10 cellular contexts compared by ENCODE assay signal in genomic region chr10:23294638-23295247, GRCh38. TPM values are rescaled to one million over a fixed set of nuclear protein-coding genes. Genes with fewer than 3 reads are reported as not detected.
DNase-seq lines count a peak whose midpoint lies in the region; ATAC-seq, FAIRE-seq and TF ChIP-seq lines count a peak whose summit lies in the region.
"Had no signal": no experiment of that assay in that cellular context is flagged by ENCODE, and none has a peak within 500 bp of the region (broad histone marks: within the 10 kb centered on the region; RNA-seq: fewer than 3 reads in every experiment).

No MANE protein-coding gene starts in this region.

- H3K79me2 ChIP-seq in DND-41 (ENCODE audit: insufficient read depth, low read length) = no peaks in the 10 kb centered on the region

- no peak overlapping the region for H3K27ac ChIP-seq in DND-41 (ENCODE audit: low read length)

- no peaks in the 10 kb centered on the region for H4K20me1 ChIP-seq in DND-41 (ENCODE audit: insufficient read depth, low read length)

- H3K4me1 ChIP-seq in DND-41 (ENCODE audit: insufficient read depth, low read length) = no peaks in the 10 kb centered on the region

- TF ChIP-seq CTCF in DND-41 (IDR thresholded peaks at IDR 0.05; ENCODE audit: borderline replicate concordance, extremely low read depth, low read length, poor library complexity, severe bottlenecking) = peak; percentile 61
- peak; percentile 66 for TF ChIP-seq CTCF in LNCAP (IDR thresholded peaks at IDR 0.05)
- peak; percentile 15 for TF ChIP-seq CTCF in bronchial epithelial cell (IDR thresholded peaks at IDR 0.05; ENCODE audit: insufficient read depth, low read length, severe bottlenecking)

- FAIRE-seq in bronchial epithelial cell (lab: Jason Lieb, UNC) = no peak

- H3K9ac ChIP-seq in DND-41 (ENCODE audit: low read depth, low read length) = no peak overlapping the region

- H3K4me3 ChIP-seq in DND-41 (ENCODE audit: low read depth in 1 of 2, low read length in 2 of 2) (no peak overlapping the region), bronchial epithelial cell (ENCODE audit: low read depth, low read length) (no peak overlapping the region), MG63 (no peak overlapping the region)

- ATAC-seq in DND-41 (ENCODE audit: insufficient read depth, low read depth) (no peak), HG03159 (IDR thresholded peaks at IDR 0.05; ENCODE audit: unreplicated experiment) (no peak)

- no peaks in the 10 kb centered on the region for H3K36me3 ChIP-seq in DND-41 (ENCODE audit: insufficient read depth, low read length)
- H3K36me3 ChIP-seq in bronchial epithelial cell (ENCODE audit: control insufficient read depth, insufficient read depth, low read length) = no peaks in the 10 kb centered on the region
- H3K36me3 ChIP-seq in MG63 = no peaks in the 10 kb centered on the region

- no peaks in the 10 kb centered on the region for H3K9me3 ChIP-seq in DND-41 (ENCODE audit: insufficient read depth, low read length, severe bottlenecking)
- no peaks in the 10 kb centered on the region for H3K9me3 ChIP-seq in MG63

- H2AFZ ChIP-seq in DND-41 (ENCODE audit: low read depth, low read length) = no peak overlapping the region

- H3K27me3 ChIP-seq in DND-41 (ENCODE audit: insufficient read depth, low read length, poor library complexity) (peaks cover 9% of the 10 kb centered on the region), bronchial epithelial cell (ENCODE audit: control insufficient read depth, insufficient read depth, low read length) (no peaks in the 10 kb centered on the region), MG63 (peaks cover 8% of the 10 kb centered on the region)

- DNase-seq in DND-41 (no peak), bronchial epithelial cell (ENCODE audit: low read depth) (peak; percentile 23), midbrain (lab: John Stamatoyannopoulos, UW) (peak; percentile 22), NCI-H446 (lab: John Stamatoyannopoulos, UW) (no peak), MG63 (no peak)
- no peak for DNase-seq in activated CD8-positive, alpha-beta memory T cell treated with anti-CD3 and anti-CD28 coated beads, Interleukin-2, amount 50 U/mL, for 4 hours
- DNase-seq: naive B cell, NCI-H2107 had no signal

- no peak overlapping the region for H3K4me2 ChIP-seq in DND-41 (ENCODE audit: insufficient read depth, low read length)

RNA-seq across cellular contexts. Expression of gene C10orf67, which starts 49.9 kb away (rescaled TPM):
- total RNA-seq in bronchial epithelial cell = 0.26 TPM in 1 of 2 replicates, not detected in the other
- not detected in 2 replicates for total RNA-seq in MG63 (2014; rRNA removed; shearing (Covaris generic); ENCODE audit: low replicate concordance)

Comparison
In these comparisons a context has a peak if more than half of its experiments do, and no peak if none do; other contexts are left out.
1. DNase-seq: peak in bronchial epithelial cell (single experiment) and midbrain (single experiment); none in DND-41 (single experiment), NCI-H446 (0 of 2), activated CD8-positive, alpha-beta memory T cell treated with anti-CD3 and anti-CD28 coated beads, Interleukin-2, amount 50 U/mL, for 4 hours (single experiment) and MG63 (single experiment).
2. CTCF ChIP-seq: peak in every context shown above with its lines; median percentile 66 in LNCAP; 61 in DND-41; 15 in bronchial epithelial cell.